In genomic region chr6:36109092-36109491, GRCh38 we compare ENCODE assay signal across 13 cellular contexts. TPM values are rescaled to one million over a fixed set of nuclear protein-coding genes. Genes with fewer than 3 reads are reported as not detected.
DNase-seq lines count a peak whose midpoint lies in the region; ATAC-seq and TF ChIP-seq lines count a peak whose summit lies in the region.
"Had no signal": no experiment of that assay in that cellular context is flagged by ENCODE, and none has a peak within 500 bp of the region (broad histone marks: within the 10 kb centered on the region; RNA-seq: fewer than 3 reads in every experiment).

No MANE protein-coding gene starts in this region.

- no peak overlapping the region for H3K9ac ChIP-seq in SK-N-SH

- WGBS in thymus = 8% methylated on average over 7 of the region's 7 CpGs
- 88% methylated on average over 7 of the region's 7 CpGs for WGBS in SK-N-SH (ENCODE audit: low lambda C conversion rate)

- TF ChIP-seq RAD21 in SK-N-SH (IDR thresholded peaks at IDR 0.05; ENCODE audit: low read length) = no peak

- CTCF ChIA-PET in SK-N-SH (lab: Yijun Ruan, JAX) = interaction anchor here (1.1 to 2.8 kb wide), 4 partner anchors 14 to 83 kb away, joined by 3 to 19 read pairs (median 5); partner anchors contain the start of gene MAPK14

- H3K27me3 Mint-ChIP-seq in natural killer cell (ENCODE audit: low read depth in 2 of 2) = no peaks in the 10 kb centered on the region
- no peaks in the 10 kb centered on the region for H3K27me3 Mint-ChIP-seq in natural killer cell treated with Interleukin-12 subunit alpha and Interleukin-12 subunit beta and Interleukin-15 and Interleukin-18, amount 100 ng/mL, for 72 hours
- H3K27me3 Mint-ChIP-seq: progenitor cell of endocrine pancreas had no signal

- peaks cover 33% of the 10 kb centered on the region for H3K4me1 ChIP-seq in thymus (ENCODE audit: control insufficient read depth, insufficient read depth, low read length)
- peaks cover 0 to 26% of the 10 kb centered on the region in 2 experiments; a peak in 2 of 4 replicates for H3K4me1 ChIP-seq in SK-N-SH (ENCODE audit: control insufficient read depth in 1 of 2, insufficient read depth in 2 of 2, low read depth in 1 of 2, low read length in 1 of 2)

- no peak overlapping the region for H3K4me2 ChIP-seq in SK-N-SH

- H3K27me3 ChIP-seq in WERI-Rb-1 (ENCODE audit: insufficient read depth, low read depth, severe bottlenecking) = no peaks in the 10 kb centered on the region
- no peaks in the 10 kb centered on the region for H3K27me3 ChIP-seq in thymus (ENCODE audit: control insufficient read depth, insufficient read depth)
- H3K27me3 ChIP-seq in SK-N-SH (ENCODE audit: insufficient read depth) = no peaks in the 10 kb centered on the region
- H3K27me3 ChIP-seq: tibial nerve had no signal

- H3K36me3 ChIP-seq in WERI-Rb-1 = peaks cover 36% of the 10 kb centered on the region
- H3K36me3 ChIP-seq in thymus (ENCODE audit: control insufficient read depth, insufficient read depth) = peaks cover 9% of the 10 kb centered on the region
- H3K36me3 ChIP-seq in SK-N-SH (replicated peaks in 1 of 2; ENCODE audit: control insufficient read depth in 1 of 2, insufficient read depth in 2 of 2, low read length in 1 of 2) = peaks cover 47 to 55% of the 10 kb centered on the region in 2 experiments

- H3K4me3 Mint-ChIP-seq in natural killer cell = no peak overlapping the region
- H3K4me3 Mint-ChIP-seq in natural killer cell treated with Interleukin-12 subunit alpha and Interleukin-12 subunit beta and Interleukin-15 and Interleukin-18, amount 100 ng/mL, for 72 hours = no peak overlapping the region

- POLR2A ChIA-PET in SK-N-SH (lab: Yijun Ruan, JAX) = no interaction called here

- peaks cover 21% of the 10 kb centered on the region for H3K36me3 Mint-ChIP-seq in natural killer cell
- H3K36me3 Mint-ChIP-seq in natural killer cell treated with Interleukin-12 subunit alpha and Interleukin-12 subunit beta and Interleukin-15 and Interleukin-18, amount 100 ng/mL, for 72 hours = peaks cover under 1% of the 10 kb centered on the region

- H3K79me2 ChIP-seq in SK-N-SH (ENCODE audit: insufficient read depth) = no peaks in the 10 kb centered on the region

- no peaks in the 10 kb centered on the region for H4K20me1 ChIP-seq in SK-N-SH (ENCODE audit: insufficient read depth)

- H3K27ac Mint-ChIP-seq in natural killer cell = peak overlapping the region; percentile 57 to 60
- H3K27ac Mint-ChIP-seq in natural killer cell treated with Interleukin-12 subunit alpha and Interleukin-12 subunit beta and Interleukin-15 and Interleukin-18, amount 100 ng/mL, for 72 hours = peak overlapping the region in 1 of 2 donors; percentile 5
- H3K27ac Mint-ChIP-seq: progenitor cell of endocrine pancreas had no signal

- no peaks in the 10 kb centered on the region for H3K9me2 ChIP-seq in SK-N-SH

- H3K9me3 Mint-ChIP-seq in natural killer cell = no peaks in the 10 kb centered on the region
- no peaks in the 10 kb centered on the region for H3K9me3 Mint-ChIP-seq in natural killer cell treated with Interleukin-12 subunit alpha and Interleukin-12 subunit beta and Interleukin-15 and Interleukin-18, amount 100 ng/mL, for 72 hours

- ATAC-seq in natural killer cell = peak; percentile 41 to 74 (median 62)
- no peak for ATAC-seq in natural killer cell treated with Interleukin-12 subunit alpha and Interleukin-12 subunit beta and Interleukin-15 and Interleukin-18, amount 100 ng/mL, for 72 hours
- ATAC-seq in GM21526 (IDR thresholded peaks at IDR 0.05; ENCODE audit: low FRiP score, unreplicated experiment) = no peak

- H2AFZ ChIP-seq in SK-N-SH (ENCODE audit: low read depth) = no peak overlapping the region

- no peak for TF ChIP-seq CTCF in natural killer cell (IDR thresholded peaks at IDR 0.05)
- TF ChIP-seq CTCF in WERI-Rb-1 (IDR thresholded peaks at IDR 0.05; ENCODE audit: low read depth, low read length) = no peak
- no peak for TF ChIP-seq CTCF in SK-N-SH (IDR thresholded peaks at IDR 0.05)

- no peaks in the 10 kb centered on the region for H3F3A ChIP-seq in SK-N-SH (replicated peaks; ENCODE audit: insufficient read depth)

- peaks cover 30 to 48% of the 10 kb centered on the region in 2 donors for H3K4me1 Mint-ChIP-seq in natural killer cell
- peaks cover 17 to 30% of the 10 kb centered on the region in 2 donors for H3K4me1 Mint-ChIP-seq in natural killer cell treated with Interleukin-12 subunit alpha and Interleukin-12 subunit beta and Interleukin-15 and Interleukin-18, amount 100 ng/mL, for 72 hours (ENCODE audit: low read depth in 2 of 2)

- no peak for TF ChIP-seq EP300 in SK-N-SH (IDR thresholded peaks at IDR 0.05; ENCODE audit: borderline replicate concordance in 1 of 2, low read depth in 1 of 2, low read length in 1 of 2)

- H3K4me3 ChIP-seq in WERI-Rb-1 (ENCODE audit: low read depth, low read length) (no peak overlapping the region), thymus (ENCODE audit: low read length) (no peak overlapping the region), SK-N-SH (ENCODE audit: low read depth in 2 of 2, low read length in 1 of 2) (no peak overlapping the region)
- H3K4me3 ChIP-seq: tibial nerve had no signal

- DNase-seq in natural killer cell = no peak
- no peak for DNase-seq in natural killer cell treated with Interleukin-12 subunit alpha and Interleukin-12 subunit beta and Interleukin-15 and Interleukin-18, amount 100 ng/mL, for 72 hours (ENCODE audit: low spot score)
- DNase-seq in WERI-Rb-1 = peak; percentile 6
- DNase-seq in germinal center (ENCODE audit: low spot score) = peak; percentile 66
- no peak for DNase-seq in NCI-H446 (lab: John Stamatoyannopoulos, UW)
- no peak for DNase-seq in SK-N-SH
- DNase-seq: DMS 273 treated with DMSO at 0.1 percent for 48 hours; foreskin melanocyte; NK-92 treated with Interleukin-12 subunit alpha and Interleukin-12 subunit beta, amount 100 ng/mL, for 24 hours had no signal

- no peaks in the 10 kb centered on the region for H3K9me3 ChIP-seq in WERI-Rb-1 (ENCODE audit: severe bottlenecking)
- no peaks in the 10 kb centered on the region for H3K9me3 ChIP-seq in thymus (ENCODE audit: control insufficient read depth)
- no peaks in the 10 kb centered on the region for H3K9me3 ChIP-seq in SK-N-SH
- H3K9me3 ChIP-seq: tibial nerve had no signal

- intact Hi-C loops in natural killer cell (cut with micrococcal nuclease) = no loop called here

- H3K27ac ChIP-seq in WERI-Rb-1 (no peak overlapping the region), thymus (ENCODE audit: low read depth) (peak overlapping the region; percentile 100), SK-N-SH (ENCODE audit: low read depth in 2 of 2, low read length in 1 of 2) (no peak overlapping the region)

TF ChIP-seq in SK-N-SH, 30 proteins besides CTCF, POLR2A, EP300 and RAD21:
- no peak for TF ChIP-seq RXRA (IDR thresholded peaks at IDR 0.05; ENCODE audit: borderline replicate concordance, low read depth)
- TF ChIP-seq IRF3 (IDR thresholded peaks at IDR 0.05; ENCODE audit: low read depth, low read length) = no peak
- no peak for TF ChIP-seq REST (IDR thresholded peaks at IDR 0.05; ENCODE audit: low read depth, low read length)
- no peak for TF ChIP-seq FOXJ3 (CRISPR knock-in tag; IDR thresholded peaks at IDR 0.05)
- TF ChIP-seq JUND (IDR thresholded peaks at IDR 0.05) = no peak
TF ChIP-seq in SK-N-SH: peak in this region for 0.

RNA-seq across cellular contexts. Expression of gene MAPK13, which starts 21.2 kb away (rescaled TPM):
- 10 to 100 TPM; 39.4 to 52.1 (median 49.9) TPM for total RNA-seq in natural killer cell
- 10 to 100 TPM; 40.7 to 74.2 TPM for total RNA-seq in natural killer cell treated with Interleukin-12 subunit alpha and Interleukin-12 subunit beta and Interleukin-15 and Interleukin-18, amount 100 ng/mL, for 72 hours
- 30.1 TPM for polyA plus RNA-seq in thymus
- polyA plus RNA-seq in SK-N-SH (2012; rRNA removed) = 1.9 and 2.3 TPM in 2 replicates
- 0.18 and 0.38 TPM in 2 replicates for polyA plus RNA-seq in SK-N-SH (2012; cell fraction: cytosol; rRNA removed)
- 20.1 and 21.4 TPM in 2 replicates for polyA plus RNA-seq in SK-N-SH (2012; cell fraction: nucleus; rRNA removed)

Comparison
In these comparisons a context has a peak if more than half of its experiments do, and no peak if none do; other contexts are left out.
1. ATAC-seq: peak in natural killer cell (3 of 3); none in natural killer cell treated with Interleukin-12 subunit alpha and Interleukin-12 subunit beta and Interleukin-15 and Interleukin-18, amount 100 ng/mL, for 72 hours (0 of 2) and GM21526 (single experiment).
2. DNase-seq: peak in WERI-Rb-1 (single experiment) and germinal center (single experiment); none in natural killer cell (single experiment), natural killer cell treated with Interleukin-12 subunit alpha and Interleukin-12 subunit beta and Interleukin-15 and Interleukin-18, amount 100 ng/mL, for 72 hours (single experiment), NCI-H446 (0 of 2) and SK-N-SH (single experiment).